In genomic region chr1:41766546-41766945, GRCh38 we compare ENCODE assay signal across 22 cellular contexts.
DNase-seq lines count a peak whose midpoint lies in the region; ATAC-seq lines count a peak whose summit lies in the region.
"Had no signal": no experiment of that assay in that cellular context is flagged by ENCODE, and none has a peak within 500 bp of the region (broad histone marks: within the 10 kb centered on the region; RNA-seq: fewer than 3 reads in every experiment).

No MANE protein-coding gene starts in this region.

- peaks cover 7% of the 10 kb centered on the region for H3K9me3 Mint-ChIP-seq in dendritic cell treated with granulocyte-macrophage colony-stimulating factor and Interleukin-4, amounts not matched to agents 40 ng/mL and 50 ng/mL, for 4 days
- H3K9me3 Mint-ChIP-seq: activated CD4-positive, alpha-beta T cell treated with anti-CD3 and anti-CD28 coated beads, Interleukin-2, amount 10 ng/mL, durations not matched to agents 24 days and 14 days; CD8-positive, alpha-beta T cell had no signal

- peak overlapping the region; percentile 26 for H3K27ac Mint-ChIP-seq in dendritic cell treated with granulocyte-macrophage colony-stimulating factor and Interleukin-4, amounts not matched to agents 40 ng/mL and 50 ng/mL, for 4 days
- H3K27ac Mint-ChIP-seq: activated CD4-positive, alpha-beta T cell treated with anti-CD3 and anti-CD28 coated beads, Interleukin-2, amount 10 ng/mL, durations not matched to agents 24 days and 14 days; activated CD8-positive, alpha-beta memory T cell treated with anti-CD3 and anti-CD28 coated beads, Interleukin-2, amount 10 ng/mL, durations not matched to agents 7 days and 5 days; activated naive CD8-positive, alpha-beta T cell treated with anti-CD3 and anti-CD28 coated beads for 36 hours; CD8-positive, alpha-beta T cell; GM23338; IgD-negative memory B cell; progenitor cell of endocrine pancreas; T-helper 17 cell had no signal

- no peaks in the 10 kb centered on the region for H3K36me3 Mint-ChIP-seq in dendritic cell treated with granulocyte-macrophage colony-stimulating factor and Interleukin-4, amounts not matched to agents 40 ng/mL and 50 ng/mL, for 4 days (ENCODE audit: low read depth)
- H3K36me3 Mint-ChIP-seq: CD8-positive, alpha-beta T cell; IgD-negative memory B cell had no signal

- peaks cover 7% of the 10 kb centered on the region for H3K27me3 Mint-ChIP-seq in dendritic cell treated with granulocyte-macrophage colony-stimulating factor and Interleukin-4, amounts not matched to agents 40 ng/mL and 50 ng/mL, for 4 days
- H3K27me3 Mint-ChIP-seq: activated CD4-positive, alpha-beta T cell treated with anti-CD3 and anti-CD28 coated beads, Interleukin-2, amount 10 ng/mL, durations not matched to agents 24 days and 14 days; activated CD8-positive, alpha-beta memory T cell treated with anti-CD3 and anti-CD28 coated beads, Interleukin-2, amount 10 ng/mL, durations not matched to agents 7 days and 5 days; activated naive CD8-positive, alpha-beta T cell treated with anti-CD3 and anti-CD28 coated beads for 36 hours; IgD-negative memory B cell; T-helper 17 cell had no signal

- no peaks in the 10 kb centered on the region for H3K27me3 ChIP-seq in BLaER1
- H3K27me3 ChIP-seq: sigmoid colon, SJSA1, uterus had no signal

- no peaks in the 10 kb centered on the region; the same call in 1 of the 2 replicates for H3K36me3 ChIP-seq in BLaER1
- H3K36me3 ChIP-seq: sigmoid colon, SJSA1, uterus had no signal

- intact Hi-C loops in dendritic cell treated with granulocyte-macrophage colony-stimulating factor and Interleukin-4, amounts not matched to agents 40 ng/mL and 50 ng/mL, for 4 days (cut with micrococcal nuclease) = loop anchor here (5.0 kb wide), 2 partner anchors 39 to 104 kb away; no protein-coding TSS in a partner anchor

- no peak overlapping the region for H3K27ac ChIP-seq in BLaER1
- H3K27ac ChIP-seq: SJSA1, uterus, VCaP had no signal

- DNase-seq in DMS79 (lab: John Stamatoyannopoulos, UW) (peak; percentile 58), NCI-H2029 (lab: John Stamatoyannopoulos, UW) (peak; percentile 97)
- no peak for DNase-seq in activated naive CD4-positive, alpha-beta T cell treated with anti-CD3 and anti-CD28 coated beads, Interleukin-2, amount 50 U/mL, for 16 hours
- DNase-seq: activated CD4-positive, alpha-beta T cell treated with anti-CD3 and anti-CD28 coated beads, Interleukin-2, amount 10 ng/mL, durations not matched to agents 24 days and 14 days; activated CD8-positive, alpha-beta memory T cell treated with anti-CD3 and anti-CD28 coated beads, Interleukin-2, amount 10 ng/mL, durations not matched to agents 7 days and 5 days; activated naive CD8-positive, alpha-beta T cell treated with anti-CD3 and anti-CD28 coated beads for 36 hours; CD8-positive, alpha-beta T cell; effector CD4-positive, alpha-beta T cell; NCI-H187; sigmoid colon; T-helper 17 cell; uterus had no signal

- peaks cover 18% of the 10 kb centered on the region for H3K9me3 ChIP-seq in BLaER1
- H3K9me3 ChIP-seq: SJSA1, uterus had no signal

- H3K4me3 Mint-ChIP-seq in dendritic cell treated with granulocyte-macrophage colony-stimulating factor and Interleukin-4, amounts not matched to agents 40 ng/mL and 50 ng/mL, for 4 days = no peak overlapping the region
- H3K4me3 Mint-ChIP-seq: activated CD4-positive, alpha-beta T cell treated with anti-CD3 and anti-CD28 coated beads, Interleukin-2, amount 10 ng/mL, durations not matched to agents 24 days and 14 days; activated CD8-positive, alpha-beta memory T cell treated with anti-CD3 and anti-CD28 coated beads, Interleukin-2, amount 10 ng/mL, durations not matched to agents 7 days and 5 days; activated naive CD8-positive, alpha-beta T cell treated with anti-CD3 and anti-CD28 coated beads for 36 hours; CD8-positive, alpha-beta T cell; GM23338; T-helper 17 cell had no signal

- peaks cover 71% of the 10 kb centered on the region for H3K4me1 ChIP-seq in BLaER1
- H3K4me1 ChIP-seq: uterus had no signal

- H4K20me1 ChIP-seq in BLaER1 = no peaks in the 10 kb centered on the region

- ATAC-seq in HG03025 (IDR thresholded peaks at IDR 0.05; ENCODE audit: low FRiP score, unreplicated experiment) = no peak
- ATAC-seq in HG02571 (IDR thresholded peaks at IDR 0.05; ENCODE audit: unreplicated experiment) = no peak
- ATAC-seq: activated CD8-positive, alpha-beta memory T cell treated with anti-CD3 and anti-CD28 coated beads, Interleukin-2, amount 10 ng/mL, durations not matched to agents 7 days and 5 days; CD8-positive, alpha-beta T cell; GM23338; Panc1; T-helper 17 cell had no signal

- no peak overlapping the region for H3K4me3 ChIP-seq in BLaER1
- H3K4me3 ChIP-seq: GM23338, sigmoid colon, SJSA1, uterus had no signal

- peak overlapping the region; percentile 77 for H3K4me2 ChIP-seq in BLaER1
- H3K4me2 ChIP-seq: GM23338 had no signal

- no peak overlapping the region for H3K9ac ChIP-seq in BLaER1

- H3K4me1 Mint-ChIP-seq in dendritic cell treated with granulocyte-macrophage colony-stimulating factor and Interleukin-4, amounts not matched to agents 40 ng/mL and 50 ng/mL, for 4 days (ENCODE audit: low read depth) = peaks cover 86% of the 10 kb centered on the region
- H3K4me1 Mint-ChIP-seq: activated CD8-positive, alpha-beta memory T cell treated with anti-CD3 and anti-CD28 coated beads, Interleukin-2, amount 10 ng/mL, durations not matched to agents 7 days and 5 days had no signal
